In genomic region chrX:140815868-140816267, GRCh38 we compare ENCODE assay signal across 15 cellular contexts.
DNase-seq lines count a peak whose midpoint lies in the region; ATAC-seq lines count a peak whose summit lies in the region.
"Had no signal": no experiment of that assay in that cellular context is flagged by ENCODE, and none has a peak within 500 bp of the region (broad histone marks: within the 10 kb centered on the region; RNA-seq: fewer than 3 reads in every experiment).

No MANE protein-coding gene starts in this region.

- no peak overlapping the region for H3K4me3 Mint-ChIP-seq in stimulated activated memory B cell treated with anti-CD40 and anti-IgM and Interleukin-4, amounts not matched to agents 10 μg/mL and 1 μg/mL and 100 μg/mL, for 72 hours
- H3K4me3 Mint-ChIP-seq: activated T-cell treated with anti-CD3 and anti-CD28 coated beads, Interleukin-2, amount 50 U/mL, for 24 hours; CD4-positive, alpha-beta memory T cell had no signal

- no peaks in the 10 kb centered on the region for H3K4me1 Mint-ChIP-seq in stimulated activated memory B cell treated with anti-CD40 and anti-IgM and Interleukin-4, amounts not matched to agents 10 μg/mL and 1 μg/mL and 100 μg/mL, for 72 hours
- H3K4me1 Mint-ChIP-seq: CD4-positive, alpha-beta memory T cell had no signal

- peaks cover 10% of the 10 kb centered on the region for H3K9me3 Mint-ChIP-seq in stimulated activated memory B cell treated with anti-CD40 and anti-IgM and Interleukin-4, amounts not matched to agents 10 μg/mL and 1 μg/mL and 100 μg/mL, for 72 hours

- DNase-seq in Daoy (ENCODE audit: low read depth) (peak; percentile 7), NCI-H226 (peak; percentile 37), epidermal melanocyte (ENCODE audit: insufficient read length, low spot score) (peak; percentile 16), myocyte (ENCODE audit: low read depth) (peak; percentile 52), cerebellar cortex (ENCODE audit: low spot score) (no peak), NCI-H748 (lab: John Stamatoyannopoulos, UW; ENCODE audit: unreplicated experiment) (no peak), NCI-H1417 (lab: John Stamatoyannopoulos, UW) (no peak)
- DNase-seq: activated T-cell treated with anti-CD3 and anti-CD28 coated beads, Interleukin-2, amount 50 U/mL, for 24 hours; CD4-positive, alpha-beta memory T cell; hypothalamus; NCI-H1694 treated with DMSO at 0.1 percent for 48 hours; NCI-H774; SIG-M5; small intestine had no signal

- H3K27me3 Mint-ChIP-seq in stimulated activated memory B cell treated with anti-CD40 and anti-IgM and Interleukin-4, amounts not matched to agents 10 μg/mL and 1 μg/mL and 100 μg/mL, for 72 hours = no peaks in the 10 kb centered on the region
- H3K27me3 Mint-ChIP-seq: CD4-positive, alpha-beta memory T cell had no signal

- H3K27ac Mint-ChIP-seq in stimulated activated memory B cell treated with anti-CD40 and anti-IgM and Interleukin-4, amounts not matched to agents 10 μg/mL and 1 μg/mL and 100 μg/mL, for 72 hours = no peak overlapping the region
- H3K27ac Mint-ChIP-seq: activated T-cell treated with anti-CD3 and anti-CD28 coated beads, Interleukin-2, amount 50 U/mL, for 24 hours; CD4-positive, alpha-beta memory T cell had no signal

- H3K36me3 Mint-ChIP-seq in stimulated activated memory B cell treated with anti-CD40 and anti-IgM and Interleukin-4, amounts not matched to agents 10 μg/mL and 1 μg/mL and 100 μg/mL, for 72 hours = no peaks in the 10 kb centered on the region
- H3K36me3 Mint-ChIP-seq: CD4-positive, alpha-beta memory T cell had no signal

- ATAC-seq in stimulated activated memory B cell treated with anti-CD40 and anti-IgM and Interleukin-4, amounts not matched to agents 10 μg/mL and 1 μg/mL and 100 μg/mL, for 72 hours = no peak

Comparison
In these comparisons a context has a peak if more than half of its experiments do, and no peak if none do; other contexts are left out.
1. DNase-seq: peak in Daoy (single experiment), NCI-H226 (single experiment), epidermal melanocyte (single experiment) and myocyte (single experiment); none in cerebellar cortex (single experiment), NCI-H748 (single experiment) and NCI-H1417 (0 of 3).